Comparison of ENCODE assay signal across 2 cellular contexts in genomic region chr2:232880764-232881351, GRCh38.
TF ChIP-seq lines count a peak whose summit lies in the region.

No MANE protein-coding gene starts in this region.

TF ChIP-seq in SK-N-SH, 30 proteins besides CTCF, POLR2A, EP300 and RAD21 (continued from another document):
- no peak for TF ChIP-seq MEF2A (IDR thresholded peaks at IDR 0.05; ENCODE audit: borderline replicate concordance, low read depth)
TF ChIP-seq in SK-N-SH: peak in this region for 0.

TF ChIP-seq in SK-N-SH treated with all-trans-retinoic acid at 6 μM for 48 hours, 23 proteins besides CTCF, POLR2A, EP300 and RAD21 (continued from another document):
- TF ChIP-seq POU6F1 (CRISPR knock-in tag; IDR thresholded peaks at IDR 0.05; ENCODE audit: borderline replicate concordance, low read depth) (no peak), ESRRG (CRISPR knock-in tag; IDR thresholded peaks at IDR 0.05) (no peak), ZNF565 (CRISPR knock-in tag; conservative IDR thresholded peaks at IDR 0.05; ENCODE audit: low read depth) (no peak), RARB (CRISPR knock-in tag; IDR thresholded peaks at IDR 0.05) (no peak), TCF4 (CRISPR knock-in tag; IDR thresholded peaks at IDR 0.05; ENCODE audit: borderline replicate concordance) (no peak), CREB5 (CRISPR knock-in tag; IDR thresholded peaks at IDR 0.05; ENCODE audit: low read depth) (no peak)
- TF ChIP-seq, protein P1, sequence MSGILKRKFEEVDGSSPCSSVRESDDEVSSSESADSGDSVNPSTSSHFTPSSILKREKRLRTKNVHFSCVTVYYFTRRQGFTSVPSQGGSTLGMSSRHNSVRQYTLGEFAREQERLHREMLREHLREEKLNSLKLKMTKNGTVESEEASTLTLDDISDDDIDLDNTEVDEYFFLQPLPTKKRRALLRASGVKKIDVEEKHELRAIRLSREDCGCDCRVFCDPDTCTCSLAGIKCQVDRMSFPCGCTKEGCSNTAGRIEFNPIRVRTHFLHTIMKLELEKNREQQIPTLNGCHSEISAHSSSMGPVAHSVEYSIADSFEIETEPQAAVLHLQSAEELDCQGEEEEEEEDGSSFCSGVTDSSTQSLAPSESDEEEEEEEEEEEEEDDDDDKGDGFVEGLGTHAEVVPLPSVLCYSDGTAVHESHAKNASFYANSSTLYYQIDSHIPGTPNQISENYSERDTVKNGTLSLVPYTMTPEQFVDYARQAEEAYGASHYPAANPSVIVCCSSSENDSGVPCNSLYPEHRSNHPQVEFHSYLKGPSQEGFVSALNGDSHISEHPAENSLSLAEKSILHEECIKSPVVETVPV (CRISPR knock-in tag; IDR thresholded peaks at IDR 0.05), result no peak
